In genomic region chr3:36579746-36580145, GRCh38 we compare ENCODE assay signal across 28 cellular contexts.
"Had no signal": no experiment of that assay in that cellular context is flagged by ENCODE, and none has a peak within 500 bp of the region (broad histone marks: within the 10 kb centered on the region; RNA-seq: fewer than 3 reads in every experiment).

No MANE protein-coding gene starts in this region.

- H3K27me3 ChIP-seq: brain microvascular endothelial cell had no signal

- DNase-seq: activated CD4-positive, alpha-beta memory T cell treated with anti-CD3 and anti-CD28 coated beads, Interleukin-2, amount 10 ng/mL, durations not matched to agents 7 days and 5 days; activated CD4-positive, alpha-beta T cell treated with anti-CD3 and anti-CD28 coated beads for 1 hour; activated CD4-positive, alpha-beta T cell treated with anti-CD3 and anti-CD28 coated beads for 48 hours; activated CD4-positive, CD25-positive, alpha-beta regulatory T cell; activated CD8-positive, alpha-beta memory T cell treated with anti-CD3 and anti-CD28 coated beads for 24 hours; activated CD8-positive, alpha-beta memory T cell treated with anti-CD3 and anti-CD28 coated beads, Interleukin-2, amount 10 ng/mL, durations not matched to agents 7 days and 5 days; activated CD8-positive, alpha-beta memory T cell treated with anti-CD3 and anti-CD28 coated beads, Interleukin-2, amount 50 U/mL, for 48 hours; activated effector memory CD4-positive, alpha-beta T cell treated with Interleukin-2 at 50 U/mL for 16 hours; activated naive CD4-positive, alpha-beta T cell treated with anti-CD3 and anti-CD28 coated beads, Interleukin-2, amount 10 ng/mL, durations not matched to agents 7 days and 5 days; activated naive CD8-positive, alpha-beta T cell treated with anti-CD3 and anti-CD28 coated beads, Interleukin-2, amount 50 U/mL, for 24 hours; activated T-cell treated with anti-CD3 and anti-CD28 coated beads, Interleukin-2, amount 50 U/mL, for 48 hours; amniotic stem cell; aorta; brain microvascular endothelial cell; central memory CD4-positive, alpha-beta T cell; NCI-H1436 treated with DMSO at 0.1 percent for 48 hours; NCI-H1694 treated with DMSO at 0.1 percent for 48 hours; NCI-H2029; NCI-H2107; NCI-H226; NCI-H524 treated with DMSO at 0.1 percent for 48 hours; OCI-M1; Right ventricle myocardium superior; SW 1271; T-helper 1 cell; T-helper 2 cell; T-helper 9 cell; WERI-Rb-1 had no signal

- H3K36me3 ChIP-seq: brain microvascular endothelial cell, WERI-Rb-1 had no signal

- ATAC-seq: activated CD8-positive, alpha-beta memory T cell treated with anti-CD3 and anti-CD28 coated beads, Interleukin-2, amount 10 ng/mL, durations not matched to agents 7 days and 5 days; activated naive CD8-positive, alpha-beta T cell treated with anti-CD3 and anti-CD28 coated beads, Interleukin-2, amount 50 U/mL, for 24 hours had no signal
